Comparison of ENCODE assay signal across 1 cellular context in genomic region chr1:15758953-15759661, GRCh38.
TF ChIP-seq lines count a peak whose summit lies in the region.

No MANE protein-coding gene starts in this region.

TF ChIP-seq in IMR-90, 13 proteins besides CTCF, POLR2A, EP300 and RAD21:
- peak; percentile 16; the same call in 1 of the 2 replicates for TF ChIP-seq MAZ (IDR thresholded peaks at IDR 0.05; ENCODE audit: borderline replicate concordance, low read depth, low read length)
- TF ChIP-seq MXI1 (IDR thresholded peaks at IDR 0.05; ENCODE audit: borderline replicate concordance, low read depth, low read length) = no peak
